ENCODE assay signal across 8 cellular contexts in genomic region chr5:77852514-77853352, GRCh38.
DNase-seq lines count a peak whose midpoint lies in the region; ATAC-seq and TF ChIP-seq lines count a peak whose summit lies in the region.

No MANE protein-coding gene starts in this region.

- peaks cover 5% of the 10 kb centered on the region for H3K4me1 Mint-ChIP-seq in progenitor cell of endocrine pancreas (ENCODE audit: low read depth)

- H3K9me3 Mint-ChIP-seq in progenitor cell of endocrine pancreas (ENCODE audit: low read depth): no peaks in the 10 kb centered on the region

- no peaks in the 10 kb centered on the region for H3K36me3 Mint-ChIP-seq in progenitor cell of endocrine pancreas (ENCODE audit: insufficient read depth)

- H3K27me3 Mint-ChIP-seq in progenitor cell of endocrine pancreas: peaks cover 62% of the 10 kb centered on the region

- ATAC-seq in HG02642 (IDR thresholded peaks at IDR 0.05; ENCODE audit: poor library complexity, unreplicated experiment): peak; percentile 53
- ATAC-seq in HG03469 (IDR thresholded peaks at IDR 0.05; ENCODE audit: unreplicated experiment): no peak

- TF ChIP-seq CTCF in progenitor cell of endocrine pancreas (IDR thresholded peaks at IDR 0.05; ENCODE audit: unreplicated experiment): no peak

- peak overlapping the region; percentile 71 for H3K27ac Mint-ChIP-seq in progenitor cell of endocrine pancreas

- DNase-seq in NCI-H2227 (lab: John Stamatoyannopoulos, UW; ENCODE audit: unreplicated experiment) (peak; percentile 3), NCI-H2227 treated with DMSO at 0.1 percent for 48 hours (lab: John Stamatoyannopoulos, UW) (no peak), NCI-H82 (lab: John Stamatoyannopoulos, UW) (peak; percentile 94), amygdala (lab: John Stamatoyannopoulos, UW) (peak in 48 of 56 donors; percentile 17 to 85 (median 57)), hepatic stellate cell (ENCODE audit: low spot score) (peak; percentile 66), progenitor cell of endocrine pancreas (ENCODE audit: low spot score, unreplicated experiment) (peak; percentile 37)

- peak overlapping the region; percentile 81 for H3K4me3 Mint-ChIP-seq in progenitor cell of endocrine pancreas (ENCODE audit: low read depth)
